In the genomic region with DNA sequence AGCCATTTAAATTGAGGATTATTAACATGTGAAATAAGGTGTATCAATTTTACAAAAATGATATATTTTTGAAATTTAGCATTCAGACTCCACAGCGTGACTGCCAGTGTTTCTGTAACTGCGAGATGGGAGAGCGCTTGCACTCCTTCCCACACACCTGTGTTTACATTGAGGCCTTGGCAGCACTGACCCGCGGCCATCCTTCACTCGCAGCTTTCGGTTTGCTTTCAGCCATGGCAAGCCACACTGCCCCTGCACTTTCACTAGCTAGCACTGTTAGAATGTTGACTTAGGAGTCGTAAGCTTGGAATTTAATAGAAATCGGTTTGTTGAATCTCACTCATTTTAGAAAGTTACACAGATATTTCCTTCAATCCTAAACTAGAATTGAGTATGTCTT, we compare ENCODE assay signal across 8 cellular contexts.
DNase-seq lines count a peak whose midpoint lies in the region; ATAC-seq and TF ChIP-seq lines count a peak whose summit lies in the region.

No MANE protein-coding gene starts in this region.

- H3K9me3 ChIP-seq in ovary: no peaks in the 10 kb centered on the region
- no peaks in the 10 kb centered on the region for H3K9me3 ChIP-seq in ascending aorta

- H3K36me3 ChIP-seq in ovary: no peaks in the 10 kb centered on the region
- H3K36me3 ChIP-seq in ascending aorta: no peaks in the 10 kb centered on the region

- H3K27ac Mint-ChIP-seq in T-helper 2 cell treated with Interferon-gamma antibody and Interleukin-4, amounts not matched to agents 5 μg/mL and 100 μg/mL, for 36 hours: no peak overlapping the region

- no peaks in the 10 kb centered on the region for H3K4me1 Mint-ChIP-seq in T-helper 2 cell treated with Interferon-gamma antibody and Interleukin-4, amounts not matched to agents 5 μg/mL and 100 μg/mL, for 36 hours (ENCODE audit: low read depth)

- H3K27ac ChIP-seq in ovary: no peak overlapping the region
- no peak overlapping the region for H3K27ac ChIP-seq in ascending aorta

- 4 to 22% (median 7%) methylated on average over 9 of the region's 9 CpGs for WGBS in ovary, 3 donors

- H3K9me3 Mint-ChIP-seq in T-helper 2 cell treated with Interferon-gamma antibody and Interleukin-4, amounts not matched to agents 5 μg/mL and 100 μg/mL, for 36 hours: no peaks in the 10 kb centered on the region

- peak overlapping the region; percentile 53 for H3K4me3 ChIP-seq in epithelial cell of proximal tubule (ENCODE audit: low read depth, low read length)
- H3K4me3 ChIP-seq in ovary: no peak overlapping the region
- peak overlapping the region in 1 of 2 donors; percentile 19 for H3K4me3 ChIP-seq in ascending aorta

- DNase-seq in NCI-H510A (lab: John Stamatoyannopoulos, UW) (peak; percentile 58), epithelial cell of proximal tubule (ENCODE audit: low read depth) (peak; percentile 13), ovary (peak in 3 of 5 donors; percentile 19 to 38 (median 32)), ascending aorta (ENCODE audit: low spot score in 2 of 2) (no peak), activated gamma-delta T cell treated with Interleukin-2 at 50 U/mL for 16 hours (no peak), Right ventricle myocardium superior (no peak)
- DNase-seq in T-helper 2 cell treated with Interferon-gamma antibody and Interleukin-4, amounts not matched to agents 5 μg/mL and 100 μg/mL, for 36 hours (ENCODE audit: low spot score): no peak

- H3K4me1 ChIP-seq in ovary (ENCODE audit: insufficient read depth): no peaks in the 10 kb centered on the region
- no peaks in the 10 kb centered on the region for H3K4me1 ChIP-seq in ascending aorta

- H3K36me3 Mint-ChIP-seq in T-helper 2 cell treated with Interferon-gamma antibody and Interleukin-4, amounts not matched to agents 5 μg/mL and 100 μg/mL, for 36 hours (ENCODE audit: low read depth): no peaks in the 10 kb centered on the region

- intact Hi-C loops in ovary (cut with DNase I): no loop called here
- intact Hi-C loops in ascending aorta (cut with DNase I): no loop called here
- intact Hi-C loops in Right ventricle myocardium superior (cut with DNase I): no loop called here

- TF ChIP-seq EP300 in ovary (IDR thresholded peaks at IDR 0.05): no peak

- TF ChIP-seq CTCF in epithelial cell of proximal tubule (conservative IDR thresholded peaks at IDR 0.05; ENCODE audit: low read depth, low read length) (no peak), ovary (IDR thresholded peaks at IDR 0.05) (no peak), ascending aorta (IDR thresholded peaks at IDR 0.05) (no peak)

- ATAC-seq in GM19043 (IDR thresholded peaks at IDR 0.05; ENCODE audit: low read depth, unreplicated experiment) (peak; percentile 53), Right ventricle myocardium superior (ENCODE audit: poor library complexity) (no peak)

- no peak for TF ChIP-seq POLR2A in ovary (IDR thresholded peaks at IDR 0.05)

- no peak overlapping the region for H3K4me3 Mint-ChIP-seq in T-helper 2 cell treated with Interferon-gamma antibody and Interleukin-4, amounts not matched to agents 5 μg/mL and 100 μg/mL, for 36 hours

- H3K27me3 ChIP-seq in ovary: no peaks in the 10 kb centered on the region
- H3K27me3 ChIP-seq in ascending aorta: no peaks in the 10 kb centered on the region

- H3K27me3 Mint-ChIP-seq in T-helper 2 cell treated with Interferon-gamma antibody and Interleukin-4, amounts not matched to agents 5 μg/mL and 100 μg/mL, for 36 hours (ENCODE audit: low read depth): no peaks in the 10 kb centered on the region

Comparison
In these comparisons a context has a peak if more than half of its experiments do, and no peak if none do; other contexts are left out.
1. DNase-seq: peak in NCI-H510A (single experiment), epithelial cell of proximal tubule (single experiment) and ovary (3 of 5); none in ascending aorta (0 of 2), activated gamma-delta T cell treated with Interleukin-2 at 50 U/mL for 16 hours (single experiment), Right ventricle myocardium superior (single experiment) and T-helper 2 cell treated with Interferon-gamma antibody and Interleukin-4, amounts not matched to agents 5 μg/mL and 100 μg/mL, for 36 hours (single experiment).